ENCODE assay signal across 8 cellular contexts in genomic region chr20:20712004-20712473, GRCh38. TPM values are rescaled to one million over a fixed set of nuclear protein-coding genes. Genes with fewer than 3 reads are reported as not detected.
DNase-seq lines count a peak whose midpoint lies in the region; ATAC-seq and TF ChIP-seq lines count a peak whose summit lies in the region.

No MANE protein-coding gene starts in this region.

- H3K36me3 ChIP-seq in esophagus (ENCODE audit: control insufficient read depth in 2 of 2, insufficient read depth in 2 of 2, low read length in 1 of 2) = no peaks in the 10 kb centered on the region

- H3K4me1 Mint-ChIP-seq in activated naive CD4-positive, alpha-beta T cell treated with anti-CD3 and anti-CD28 coated beads, Interleukin-2, amount 10 ng/mL, durations not matched to agents 7 days and 5 days = peaks cover 34% of the 10 kb centered on the region
- H3K4me1 Mint-ChIP-seq in T-helper 17 cell = peaks cover 28% of the 10 kb centered on the region
- H3K4me1 Mint-ChIP-seq in nephron progenitor cell = peaks cover 26% of the 10 kb centered on the region

- no peaks in the 10 kb centered on the region for H3K9me3 Mint-ChIP-seq in activated naive CD4-positive, alpha-beta T cell treated with anti-CD3 and anti-CD28 coated beads, Interleukin-2, amount 10 ng/mL, durations not matched to agents 7 days and 5 days
- no peaks in the 10 kb centered on the region for H3K9me3 Mint-ChIP-seq in nephron progenitor cell

- H3K27ac ChIP-seq in esophagus (ENCODE audit: low read depth in 2 of 2, low read length in 1 of 2) = peak overlapping the region; percentile 94 to 97

- H3K27me3 Mint-ChIP-seq in activated naive CD4-positive, alpha-beta T cell treated with anti-CD3 and anti-CD28 coated beads, Interleukin-2, amount 10 ng/mL, durations not matched to agents 7 days and 5 days = peaks cover 3% of the 10 kb centered on the region
- peaks cover 5% of the 10 kb centered on the region for H3K27me3 Mint-ChIP-seq in T-helper 17 cell
- H3K27me3 Mint-ChIP-seq in nephron progenitor cell (ENCODE audit: low read depth, poor library complexity) = no peaks in the 10 kb centered on the region

- peak overlapping the region; percentile 93 for H3K27ac Mint-ChIP-seq in activated naive CD4-positive, alpha-beta T cell treated with anti-CD3 and anti-CD28 coated beads, Interleukin-2, amount 10 ng/mL, durations not matched to agents 7 days and 5 days
- H3K27ac Mint-ChIP-seq in T-helper 17 cell = peak overlapping the region; percentile 92
- no peak overlapping the region for H3K27ac Mint-ChIP-seq in nephron progenitor cell

- H3K4me3 Mint-ChIP-seq in activated naive CD4-positive, alpha-beta T cell treated with anti-CD3 and anti-CD28 coated beads, Interleukin-2, amount 10 ng/mL, durations not matched to agents 7 days and 5 days = peak overlapping the region; percentile 93
- H3K4me3 Mint-ChIP-seq in T-helper 17 cell = peak overlapping the region; percentile 91
- H3K4me3 Mint-ChIP-seq in nephron progenitor cell = peak overlapping the region; percentile 92

- CTCF ChIA-PET in activated naive CD4-positive, alpha-beta T cell treated with anti-CD3 and anti-CD28 coated beads, Interleukin-2, amount 10 ng/mL, durations not matched to agents 7 days and 5 days (lab: Charles Lee) = no interaction called here

- no peak for TF ChIP-seq CTCF in nephron progenitor cell (IDR thresholded peaks at IDR 0.05)

- 1% methylated on average over 19 to 33 of the region's 33 CpGs for WGBS in esophagus, 2 donors

- H3K9me3 ChIP-seq in T-helper 17 cell (ENCODE audit: control insufficient read depth, low read length, poor library complexity, severe bottlenecking) (no peaks in the 10 kb centered on the region), esophagus (ENCODE audit: control insufficient read depth in 2 of 2, insufficient read depth in 1 of 2, low read depth in 1 of 2, low read length in 1 of 2) (no peaks in the 10 kb centered on the region)

- peaks cover 2 to 4% of the 10 kb centered on the region in 2 donors for H3K4me1 ChIP-seq in esophagus (ENCODE audit: control insufficient read depth in 2 of 2, insufficient read depth in 2 of 2, low read length in 1 of 2)

- peaks cover 22% of the 10 kb centered on the region for H3K36me3 Mint-ChIP-seq in activated naive CD4-positive, alpha-beta T cell treated with anti-CD3 and anti-CD28 coated beads, Interleukin-2, amount 10 ng/mL, durations not matched to agents 7 days and 5 days
- H3K36me3 Mint-ChIP-seq in T-helper 17 cell (ENCODE audit: low read depth) = no peaks in the 10 kb centered on the region
- H3K36me3 Mint-ChIP-seq in nephron progenitor cell (ENCODE audit: low read depth) = peaks cover 5% of the 10 kb centered on the region

- ATAC-seq in HG03095 (IDR thresholded peaks at IDR 0.05; ENCODE audit: unreplicated experiment) = peak; percentile 2
- no peak for ATAC-seq in T-helper 17 cell
- ATAC-seq in HG02840 (IDR thresholded peaks at IDR 0.05; ENCODE audit: low FRiP score, unreplicated experiment) = no peak

- H3K27me3 ChIP-seq in esophagus (ENCODE audit: control insufficient read depth in 1 of 2, insufficient read depth in 2 of 2, low read length in 2 of 2) = no peaks in the 10 kb centered on the region

- DNase-seq in activated naive CD4-positive, alpha-beta T cell treated with anti-CD3 and anti-CD28 coated beads, Interleukin-2, amount 10 ng/mL, durations not matched to agents 7 days and 5 days = no peak
- DNase-seq in activated naive CD4-positive, alpha-beta T cell treated with Interleukin-2 at 50 U/mL for 16 hours = no peak
- DNase-seq in T-helper 17 cell (no peak), nephron progenitor cell (no peak), DMS114 treated with DMSO at 0.1 percent for 48 hours (lab: John Stamatoyannopoulos, UW; ENCODE audit: unreplicated experiment) (no peak)

- peak overlapping the region; percentile 84 to 87 for H3K4me3 ChIP-seq in esophagus (ENCODE audit: low read depth in 1 of 2, low read length in 2 of 2)

RNA-seq across cellular contexts. Expression of gene RALGAPA2, which starts 0.4 kb away (rescaled TPM):
- 10 to 100 TPM; 27.8 to 29.5 TPM for total RNA-seq in T-helper 17 cell
- polyA plus RNA-seq in esophagus = 1 to 10 TPM; 3.5 to 3.7 TPM
